In genomic region chr5:157271740-157272271, GRCh38 we compare ENCODE assay signal across 8 cellular contexts. TPM values are rescaled to one million over a fixed set of nuclear protein-coding genes. Genes with fewer than 3 reads are reported as not detected.
DNase-seq lines count a peak whose midpoint lies in the region; ATAC-seq and TF ChIP-seq lines count a peak whose summit lies in the region.

No MANE protein-coding gene starts in this region.

- H3K9me3 ChIP-seq in OCI-LY1 (ENCODE audit: low read length), result 0 out of 2 replicates have a peak, but pooled peaks cover 5% of the 10 kb centered on the region
- H3K9me3 ChIP-seq in MG63, result no peaks in the 10 kb centered on the region

- H4K20me1 ChIP-seq in OCI-LY1 (ENCODE audit: insufficient read depth, low read length), result no peaks in the 10 kb centered on the region

- H3K4me1 ChIP-seq in OCI-LY1 (ENCODE audit: insufficient read depth, low read length, severe bottlenecking), result peaks cover 88% of the 10 kb centered on the region

- no peaks in the 10 kb centered on the region for H3K9me2 ChIP-seq in OCI-LY1 (ENCODE audit: low read depth, low read length)

- H3K79me2 ChIP-seq in OCI-LY1 (ENCODE audit: insufficient read depth, low read length), result peaks cover 88% of the 10 kb centered on the region

- H2AFZ ChIP-seq in OCI-LY1 (ENCODE audit: low read length), result no peak overlapping the region

- H3K4me2 ChIP-seq in OCI-LY1 (ENCODE audit: low read length), result peak overlapping the region; percentile 80

- H3K36me3 ChIP-seq in OCI-LY1 (ENCODE audit: insufficient read depth, low read length), result peaks cover 46% of the 10 kb centered on the region
- H3K36me3 ChIP-seq in MG63, result no peaks in the 10 kb centered on the region

- H3K9ac ChIP-seq in OCI-LY1 (ENCODE audit: low read length), result peak overlapping the region; percentile 77

- DNase-seq in activated gamma-delta T cell (lab: John Stamatoyannopoulos, UW), result peak; percentile 15
- peak; percentile 53 to 64 for DNase-seq in stimulated activated CD4-positive, alpha-beta T cell treated with anti-CD3 and anti-CD28 coated beads, Interleukin-15, amount 100 ng/mL, for 1 hour (ENCODE audit: low read depth in 1 of 2, low spot score in 1 of 2)
- no peak for DNase-seq in DMS 273 (lab: John Stamatoyannopoulos, UW; ENCODE audit: unreplicated experiment)
- DNase-seq in MG63, result no peak
- DNase-seq in T1000 (lab: John Stamatoyannopoulos, UW), result no peak

- TF ChIP-seq CTCF in OCI-LY1 (IDR thresholded peaks at IDR 0.05; ENCODE audit: low read length), result no peak

- H3K27me3 ChIP-seq in OCI-LY1 (ENCODE audit: insufficient read depth, low read length) (no peaks in the 10 kb centered on the region), MG63 (peaks cover 5% of the 10 kb centered on the region)

- ATAC-seq in GM18508 (IDR thresholded peaks at IDR 0.05; ENCODE audit: insufficient read depth, unreplicated experiment) (peak; percentile 78), HG02678 (IDR thresholded peaks at IDR 0.05; ENCODE audit: unreplicated experiment) (peak; percentile 86)

- H3K4me3 ChIP-seq in OCI-LY1 (ENCODE audit: low read depth, low read length, poor library complexity, severe bottlenecking) (peak overlapping the region; percentile 91), MG63 (no peak overlapping the region)

- H3K27ac ChIP-seq in OCI-LY1 (ENCODE audit: low read depth, low read length, poor library complexity, severe bottlenecking), result peak overlapping the region; percentile 99

- 0 out of 2 replicates have a peak, but pooled peaks cover 6% of the 10 kb centered on the region for H3F3A ChIP-seq in OCI-LY1 (ENCODE audit: insufficient read depth, low read length)

RNA-seq across cellular contexts. Expression of gene CYFIP2, which starts 5.9 kb away (rescaled TPM):
- 4.4 and 5.0 TPM in 2 replicates for total RNA-seq in MG63 (2014; rRNA removed; shearing (Covaris generic); ENCODE audit: low replicate concordance)

Comparison
In these comparisons a context has a peak if more than half of its experiments do, and no peak if none do; other contexts are left out.
1. DNase-seq: peak in activated gamma-delta T cell (single experiment) and stimulated activated CD4-positive, alpha-beta T cell treated with anti-CD3 and anti-CD28 coated beads, Interleukin-15, amount 100 ng/mL, for 1 hour (2 of 2); none in DMS 273 (single experiment), MG63 (single experiment) and T1000 (single experiment).